9 cellular contexts compared by ENCODE assay signal in the genomic region with DNA sequence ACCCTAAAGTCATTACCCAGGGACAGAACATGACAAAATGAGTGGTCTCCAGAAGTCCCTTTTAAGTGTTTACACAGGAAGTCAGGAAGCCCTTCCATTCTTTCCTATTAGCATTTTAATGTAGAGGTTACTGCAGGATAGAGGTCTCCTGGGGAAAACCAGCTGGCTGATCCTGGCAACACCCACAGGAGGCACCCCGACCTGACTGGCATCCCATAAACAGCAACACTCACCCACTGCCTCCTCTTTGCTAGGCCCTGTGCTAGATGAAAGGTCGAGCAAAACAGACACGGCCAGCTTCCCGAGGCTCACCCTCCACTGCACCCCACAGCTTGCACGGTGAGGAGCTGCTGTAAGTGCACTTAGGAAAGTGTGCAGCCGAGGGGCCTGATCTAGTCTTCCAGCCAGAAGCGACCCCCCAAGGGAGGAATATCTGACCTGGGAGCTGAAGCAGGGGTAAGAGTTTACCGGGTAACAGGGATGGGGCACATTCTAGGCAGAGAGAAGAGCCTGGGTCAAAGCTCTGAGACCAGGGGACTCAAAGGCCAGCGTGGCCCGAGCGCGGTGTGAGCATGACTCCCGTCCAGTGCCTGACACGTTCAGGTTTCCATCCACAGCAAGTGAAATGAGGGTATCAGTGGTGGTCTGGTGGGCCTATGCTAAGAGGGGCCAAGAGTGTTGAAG. TPM values are rescaled to one million over a fixed set of nuclear protein-coding genes. Genes with fewer than 3 reads are reported as not detected.
DNase-seq lines count a peak whose midpoint lies in the region; ATAC-seq and TF ChIP-seq lines count a peak whose summit lies in the region.
"Had no signal": no experiment of that assay in that cellular context is flagged by ENCODE, and none has a peak within 500 bp of the region (broad histone marks: within the 10 kb centered on the region; RNA-seq: fewer than 3 reads in every experiment).

No MANE protein-coding gene starts in this region.

- no peak for ATAC-seq in stimulated activated effector memory CD8-positive, alpha-beta T cell treated with anti-CD3 and anti-CD28 coated beads, Interleukin-12 subunit alpha, Interleukin-12 subunit beta, amount 100 ng/mL, for 72 hours
- ATAC-seq in HG02610 (IDR thresholded peaks at IDR 0.05; ENCODE audit: unreplicated experiment), result no peak

- no peaks in the 10 kb centered on the region for H3K9me3 Mint-ChIP-seq in activated CD4-positive, alpha-beta T cell treated with anti-CD3 and anti-CD28 coated beads, Interleukin-2, amount 10 ng/mL, durations not matched to agents 24 days and 14 days
- peaks cover 3% of the 10 kb centered on the region for H3K9me3 Mint-ChIP-seq in glutamatergic neuron (ENCODE audit: unreplicated experiment)
- H3K9me3 Mint-ChIP-seq in stimulated activated effector memory CD8-positive, alpha-beta T cell treated with anti-CD3 and anti-CD28 coated beads, Interleukin-12 subunit alpha, Interleukin-12 subunit beta, amount 100 ng/mL, for 72 hours, result no peaks in the 10 kb centered on the region

- H3K36me3 Mint-ChIP-seq in activated CD4-positive, alpha-beta T cell treated with anti-CD3 and anti-CD28 coated beads, Interleukin-2, amount 10 ng/mL, durations not matched to agents 24 days and 14 days (ENCODE audit: low read depth), result peaks cover 16% of the 10 kb centered on the region
- H3K36me3 Mint-ChIP-seq in glutamatergic neuron (ENCODE audit: unreplicated experiment), result no peaks in the 10 kb centered on the region
- H3K36me3 Mint-ChIP-seq in stimulated activated effector memory CD8-positive, alpha-beta T cell treated with anti-CD3 and anti-CD28 coated beads, Interleukin-12 subunit alpha, Interleukin-12 subunit beta, amount 100 ng/mL, for 72 hours, result peaks cover 39% of the 10 kb centered on the region

- H3K27ac Mint-ChIP-seq in activated CD4-positive, alpha-beta T cell treated with anti-CD3 and anti-CD28 coated beads, Interleukin-2, amount 10 ng/mL, durations not matched to agents 24 days and 14 days, result peak overlapping the region; percentile 71
- peak overlapping the region; percentile 40 for H3K27ac Mint-ChIP-seq in glutamatergic neuron (ENCODE audit: unreplicated experiment)
- peak overlapping the region; percentile 85 for H3K27ac Mint-ChIP-seq in stimulated activated effector memory CD8-positive, alpha-beta T cell treated with anti-CD3 and anti-CD28 coated beads, Interleukin-12 subunit alpha, Interleukin-12 subunit beta, amount 100 ng/mL, for 72 hours

- DNase-seq in activated CD4-positive, alpha-beta T cell treated with anti-CD3 and anti-CD28 coated beads, Interleukin-2, amount 10 ng/mL, durations not matched to agents 24 days and 14 days, result no peak
- no peak for DNase-seq in activated CD4-positive, alpha-beta T cell treated with anti-CD3 and anti-CD28 coated beads for 4 hours
- DNase-seq in NCI-H748 treated with DMSO at 0.1 percent for 48 hours (lab: John Stamatoyannopoulos, UW), result peak; percentile 33
- DNase-seq in glutamatergic neuron, result peak; percentile 25
- DNase-seq in stimulated activated effector memory CD8-positive, alpha-beta T cell treated with anti-CD3 and anti-CD28 coated beads, Interleukin-12 subunit alpha, Interleukin-12 subunit beta, amount 100 ng/mL, for 72 hours (ENCODE audit: low spot score in 2 of 2), result no peak
- DNase-seq in COR-L47 (lab: John Stamatoyannopoulos, UW), result no peak
- no peak for DNase-seq in effector CD8-positive, alpha-beta T cell (lab: John Stamatoyannopoulos, UW)
- DNase-seq: anterior cingulate cortex had no signal

- TF ChIP-seq CTCF in glutamatergic neuron (IDR thresholded peaks at IDR 0.05; ENCODE audit: partially characterized antibody, unreplicated experiment), result no peak

- intact Hi-C loops in activated CD4-positive, alpha-beta T cell treated with anti-CD3 and anti-CD28 coated beads, Interleukin-2, amount 10 ng/mL, durations not matched to agents 24 days and 14 days (cut with micrococcal nuclease), result no loop called here

- peak overlapping the region; percentile 51 for H3K4me3 Mint-ChIP-seq in activated CD4-positive, alpha-beta T cell treated with anti-CD3 and anti-CD28 coated beads, Interleukin-2, amount 10 ng/mL, durations not matched to agents 24 days and 14 days
- H3K4me3 Mint-ChIP-seq in glutamatergic neuron (ENCODE audit: unreplicated experiment), result peak overlapping the region; percentile 25
- H3K4me3 Mint-ChIP-seq in stimulated activated effector memory CD8-positive, alpha-beta T cell treated with anti-CD3 and anti-CD28 coated beads, Interleukin-12 subunit alpha, Interleukin-12 subunit beta, amount 100 ng/mL, for 72 hours, result no peak overlapping the region

- H3K27me3 Mint-ChIP-seq in activated CD4-positive, alpha-beta T cell treated with anti-CD3 and anti-CD28 coated beads, Interleukin-2, amount 10 ng/mL, durations not matched to agents 24 days and 14 days, result no peaks in the 10 kb centered on the region
- H3K27me3 Mint-ChIP-seq in glutamatergic neuron (ENCODE audit: unreplicated experiment), result no peaks in the 10 kb centered on the region

- peaks cover 41% of the 10 kb centered on the region for H3K4me1 Mint-ChIP-seq in activated CD4-positive, alpha-beta T cell treated with anti-CD3 and anti-CD28 coated beads, Interleukin-2, amount 10 ng/mL, durations not matched to agents 24 days and 14 days
- peaks cover 17% of the 10 kb centered on the region for H3K4me1 Mint-ChIP-seq in glutamatergic neuron (ENCODE audit: low read depth, unreplicated experiment)
- H3K4me1 Mint-ChIP-seq in stimulated activated effector memory CD8-positive, alpha-beta T cell treated with anti-CD3 and anti-CD28 coated beads, Interleukin-12 subunit alpha, Interleukin-12 subunit beta, amount 100 ng/mL, for 72 hours, result peaks cover 40% of the 10 kb centered on the region

RNA-seq across cellular contexts. Expression of gene DAZAP2, which starts 9.0 kb away (rescaled TPM):
- 135 and 146 TPM in 2 replicates for total RNA-seq in activated CD4-positive, alpha-beta T cell treated with anti-CD3 and anti-CD28 coated beads, Interleukin-2, amount 10 ng/mL, durations not matched to agents 24 days and 14 days
- 31.9 TPM for total RNA-seq in glutamatergic neuron (ENCODE audit: unreplicated experiment)

RNA-seq across cellular contexts. Expression of gene SMAGP, which starts 22.6 kb away (rescaled TPM):
- 0.24 and 0.26 TPM in 2 replicates for total RNA-seq in activated CD4-positive, alpha-beta T cell treated with anti-CD3 and anti-CD28 coated beads, Interleukin-2, amount 10 ng/mL, durations not matched to agents 24 days and 14 days
- not detected for total RNA-seq in glutamatergic neuron (ENCODE audit: unreplicated experiment)

RNA-seq across cellular contexts. Expression of gene POU6F1, which starts 29.8 kb away (rescaled TPM):
- 5.1 and 9.0 TPM in 2 replicates for total RNA-seq in activated CD4-positive, alpha-beta T cell treated with anti-CD3 and anti-CD28 coated beads, Interleukin-2, amount 10 ng/mL, durations not matched to agents 24 days and 14 days
- 6.0 TPM for total RNA-seq in glutamatergic neuron (ENCODE audit: unreplicated experiment)

Comparison
In these comparisons a context has a peak if more than half of its experiments do, and no peak if none do; other contexts are left out.
1. DNase-seq: peak in NCI-H748 treated with DMSO at 0.1 percent for 48 hours (single experiment) and glutamatergic neuron (single experiment); none in activated CD4-positive, alpha-beta T cell treated with anti-CD3 and anti-CD28 coated beads, Interleukin-2, amount 10 ng/mL, durations not matched to agents 24 days and 14 days (single experiment), activated CD4-positive, alpha-beta T cell treated with anti-CD3 and anti-CD28 coated beads for 4 hours (0 of 2), stimulated activated effector memory CD8-positive, alpha-beta T cell treated with anti-CD3 and anti-CD28 coated beads, Interleukin-12 subunit alpha, Interleukin-12 subunit beta, amount 100 ng/mL, for 72 hours (0 of 2), COR-L47 (single experiment) and effector CD8-positive, alpha-beta T cell (single experiment).
2. Peak in every context shown above with its lines, with median percentiles within 50 percentile points of each other: H3K27ac Mint-ChIP-seq.